In the genomic region with DNA sequence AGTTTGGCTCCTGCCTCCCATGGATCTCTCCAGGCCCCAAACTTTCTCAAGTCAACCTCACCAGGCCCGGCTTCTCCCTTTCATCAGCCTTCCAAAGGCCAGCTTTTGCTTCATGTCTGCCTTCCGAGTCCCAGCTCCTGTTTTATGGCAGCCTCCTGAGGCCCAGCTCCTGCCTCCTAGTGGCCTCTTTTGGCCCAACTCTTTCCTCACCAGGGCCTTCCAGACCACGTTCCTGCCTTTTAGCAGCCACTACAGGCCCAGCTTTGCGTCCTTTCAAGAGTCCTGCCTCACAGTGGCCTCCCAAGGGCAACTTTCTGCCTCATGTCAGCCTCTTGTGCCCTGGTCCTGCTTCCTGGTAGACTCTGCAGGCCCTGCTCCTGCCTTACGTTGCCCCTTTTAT, we compare ENCODE assay signal across 16 cellular contexts. TPM values are rescaled to one million over a fixed set of nuclear protein-coding genes. Genes with fewer than 3 reads are reported as not detected.
DNase-seq lines count a peak whose midpoint lies in the region; ATAC-seq, FAIRE-seq and TF ChIP-seq lines count a peak whose summit lies in the region.
"Had no signal": no experiment of that assay in that cellular context is flagged by ENCODE, and none has a peak within 500 bp of the region (broad histone marks: within the 10 kb centered on the region; RNA-seq: fewer than 3 reads in every experiment).

No MANE protein-coding gene starts in this region.

- no peaks in the 10 kb centered on the region for H3K4me1 Mint-ChIP-seq in activated T-helper 1 cell treated with anti-CD3 and anti-CD28 coated beads, Interleukin-12 subunit alpha, Interleukin-12 subunit beta, Interleukin-2, Interleukin-4 antibody, amounts not matched to agents 30 ng/mL and 10 ng/mL and 1 ng/mL, durations not matched to agents 14 hours and 24 hours and 36 hours (ENCODE audit: low read depth)
- H3K4me1 Mint-ChIP-seq: activated naive CD4-positive, alpha-beta T cell treated with anti-CD3 and anti-CD28 coated beads, Interleukin-2, amount 10 ng/mL, durations not matched to agents 7 days and 5 days; B cell had no signal

- H3K4me3 ChIP-seq in A673 (ENCODE audit: low read depth, low read length, poor library complexity, severe bottlenecking) (no peak overlapping the region), PC-3 (ENCODE audit: low read length) (no peak overlapping the region), fibroblast of pulmonary artery (replicated peaks; ENCODE audit: low read depth, low read length) (no peak overlapping the region)
- H3K4me3 ChIP-seq: coronary artery, left lung had no signal

- no peak for FAIRE-seq in D721Med (lab: Jason Lieb, UNC)

- TF ChIP-seq CTCF in A673 (conservative IDR thresholded peaks at IDR 0.05; ENCODE audit: low read depth, low read length) (peak; percentile 35), GM12873 (IDR thresholded peaks at IDR 0.05; ENCODE audit: insufficient read depth, low read depth, low read length, missing control alignments) (peak; percentile 52), PC-3 (conservative IDR thresholded peaks at IDR 0.05; ENCODE audit: low read depth, low read length) (peak; percentile 42; the same call in 1 of the 2 replicates), fibroblast of pulmonary artery (IDR thresholded peaks at IDR 0.05; ENCODE audit: low read length, missing control alignments) (peak; percentile 32), D721Med (IDR thresholded peaks at IDR 0.05; ENCODE audit: insufficient read depth, missing control alignments) (no peak)

- H3K36me3 ChIP-seq in A673 (ENCODE audit: insufficient read depth, low read length, poor library complexity, severe bottlenecking): no peaks in the 10 kb centered on the region
- H3K36me3 ChIP-seq in PC-3 (ENCODE audit: low read depth, low read length): no peaks in the 10 kb centered on the region

- no peaks in the 10 kb centered on the region for H3K36me3 Mint-ChIP-seq in activated T-helper 1 cell treated with anti-CD3 and anti-CD28 coated beads, Interleukin-12 subunit alpha, Interleukin-12 subunit beta, Interleukin-2, Interleukin-4 antibody, amounts not matched to agents 30 ng/mL and 10 ng/mL and 1 ng/mL, durations not matched to agents 14 hours and 24 hours and 36 hours (ENCODE audit: low read depth)
- H3K36me3 Mint-ChIP-seq: activated naive CD4-positive, alpha-beta T cell treated with anti-CD3 and anti-CD28 coated beads, Interleukin-2, amount 10 ng/mL, durations not matched to agents 7 days and 5 days had no signal

- no peak for ATAC-seq in PC-3
- no peak for ATAC-seq in left colon
- ATAC-seq: left lung; stimulated activated naive B cell treated with anti-CD40 and anti-IgM and Interleukin-4, amounts not matched to agents 10 μg/mL and 1 μg/mL and 100 μg/mL, for 72 hours had no signal

- H3K4me1 ChIP-seq in A673 (ENCODE audit: insufficient read depth, low read length, poor library complexity, severe bottlenecking): no peaks in the 10 kb centered on the region
- no peaks in the 10 kb centered on the region for H3K4me1 ChIP-seq in PC-3 (ENCODE audit: insufficient read depth, low read length)
- H3K4me1 ChIP-seq: left lung had no signal

- CTCF ChIA-PET in A673 (lab: Charles Lee) (interaction anchor here (0.6 to 0.9 kb wide), 2 partner anchors 11 to 26 kb away, joined by 3 to 9 read pairs; no protein-coding TSS in a partner anchor), PC-3 (lab: Charles Lee) (interaction anchor here (0.5 kb wide), 1 partner anchor 318 kb away, joined by 5 read pairs; no protein-coding TSS in a partner anchor)

- H3K4me3 Mint-ChIP-seq in activated T-helper 1 cell treated with anti-CD3 and anti-CD28 coated beads, Interleukin-12 subunit alpha, Interleukin-12 subunit beta, Interleukin-2, Interleukin-4 antibody, amounts not matched to agents 30 ng/mL and 10 ng/mL and 1 ng/mL, durations not matched to agents 14 hours and 24 hours and 36 hours: no peak overlapping the region
- H3K4me3 Mint-ChIP-seq: activated naive CD4-positive, alpha-beta T cell treated with anti-CD3 and anti-CD28 coated beads, Interleukin-2, amount 10 ng/mL, durations not matched to agents 7 days and 5 days; B cell; stimulated activated naive B cell treated with anti-CD40 and anti-IgM and Interleukin-4, amounts not matched to agents 10 μg/mL and 1 μg/mL and 100 μg/mL, for 72 hours had no signal

- H2AFZ ChIP-seq in PC-3 (ENCODE audit: low read length): no peak overlapping the region

- no peak overlapping the region for H3K4me2 ChIP-seq in PC-3 (ENCODE audit: low read length)

- H3K9me3 ChIP-seq in A673 (ENCODE audit: low read depth, low read length, poor library complexity, severe bottlenecking): no peaks in the 10 kb centered on the region
- no peaks in the 10 kb centered on the region for H3K9me3 ChIP-seq in PC-3 (ENCODE audit: low read length)
- H3K9me3 ChIP-seq: left lung had no signal

- intact Hi-C loops in A673 (cut with micrococcal nuclease; ENCODE audit: unreplicated experiment): no loop called here
- intact Hi-C loops in PC-3 (cut with micrococcal nuclease): no loop called here
- intact Hi-C loops in left colon (cut with DNase I, micrococcal nuclease): no loop called here
- intact Hi-C loops in activated T-helper 1 cell treated with anti-CD3 and anti-CD28 coated beads, Interleukin-12 subunit alpha, Interleukin-12 subunit beta, Interleukin-2, Interleukin-4 antibody, amounts not matched to agents 30 ng/mL and 10 ng/mL and 1 ng/mL, durations not matched to agents 14 hours and 24 hours and 36 hours (cut with micrococcal nuclease): no loop called here

- no peaks in the 10 kb centered on the region for H3F3A ChIP-seq in PC-3 (ENCODE audit: low read length, unreplicated experiment)

- H4K20me1 ChIP-seq in PC-3 (ENCODE audit: low read length): no peaks in the 10 kb centered on the region

- POLR2A ChIA-PET in A673 (lab: Charles Lee; ENCODE audit: low non-redundant PET) (no interaction called here), PC-3 (lab: Charles Lee; ENCODE audit: unreplicated experiment) (interaction anchor here (0.9 kb wide), 1 partner anchor 58 kb away, joined by 4 read pairs; no protein-coding TSS in a partner anchor)

- H3K27me3 Mint-ChIP-seq in activated T-helper 1 cell treated with anti-CD3 and anti-CD28 coated beads, Interleukin-12 subunit alpha, Interleukin-12 subunit beta, Interleukin-2, Interleukin-4 antibody, amounts not matched to agents 30 ng/mL and 10 ng/mL and 1 ng/mL, durations not matched to agents 14 hours and 24 hours and 36 hours (ENCODE audit: insufficient read depth): no peaks in the 10 kb centered on the region
- H3K27me3 Mint-ChIP-seq: activated naive CD4-positive, alpha-beta T cell treated with anti-CD3 and anti-CD28 coated beads, Interleukin-2, amount 10 ng/mL, durations not matched to agents 7 days and 5 days; B cell; stimulated activated naive B cell treated with anti-CD40 and anti-IgM and Interleukin-4, amounts not matched to agents 10 μg/mL and 1 μg/mL and 100 μg/mL, for 72 hours had no signal

- peak; percentile 17 for DNase-seq in A673 (ENCODE audit: low spot score)
- DNase-seq in PC-3: no peak
- DNase-seq in fibroblast of pulmonary artery (ENCODE audit: low read depth): no peak
- no peak for DNase-seq in D721Med (ENCODE audit: insufficient read length, low spot score)
- no peak for DNase-seq in left colon
- no peak for DNase-seq in activated T-helper 1 cell treated with anti-CD3 and anti-CD28 coated beads, Interleukin-12 subunit alpha, Interleukin-12 subunit beta, Interleukin-2, Interleukin-4 antibody, amounts not matched to agents 30 ng/mL and 10 ng/mL and 1 ng/mL, durations not matched to agents 14 hours and 24 hours and 36 hours (ENCODE audit: low spot score)
- DNase-seq in NCI-H1417 (lab: John Stamatoyannopoulos, UW): no peak
- DNase-seq: activated CD4-positive, alpha-beta T cell treated with anti-CD3 and anti-CD28 coated beads, Interleukin-2, amount 50 U/mL, for 4 hours; activated naive CD4-positive, alpha-beta T cell treated with anti-CD3 and anti-CD28 coated beads, Interleukin-2, amount 10 ng/mL, durations not matched to agents 7 days and 5 days; left lung; NCI-H187; nucleus accumbens; stimulated activated naive B cell treated with anti-CD40 and anti-IgM and Interleukin-4, amounts not matched to agents 10 μg/mL and 1 μg/mL and 100 μg/mL, for 72 hours had no signal

- H3K27ac ChIP-seq in A673 (ENCODE audit: low read depth, low read length, poor library complexity, severe bottlenecking): no peak overlapping the region
- no peak overlapping the region for H3K27ac ChIP-seq in PC-3 (ENCODE audit: low read length)
- H3K27ac ChIP-seq: coronary artery, left lung had no signal

- H3K27ac Mint-ChIP-seq in activated T-helper 1 cell treated with anti-CD3 and anti-CD28 coated beads, Interleukin-12 subunit alpha, Interleukin-12 subunit beta, Interleukin-2, Interleukin-4 antibody, amounts not matched to agents 30 ng/mL and 10 ng/mL and 1 ng/mL, durations not matched to agents 14 hours and 24 hours and 36 hours: no peak overlapping the region
- H3K27ac Mint-ChIP-seq: activated naive CD4-positive, alpha-beta T cell treated with anti-CD3 and anti-CD28 coated beads, Interleukin-2, amount 10 ng/mL, durations not matched to agents 7 days and 5 days; B cell had no signal

- H3K27me3 ChIP-seq in A673 (replicated peaks; ENCODE audit: insufficient read depth, low read depth, low read length, poor library complexity) (no peaks in the 10 kb centered on the region), PC-3 (ENCODE audit: low read length) (no peaks in the 10 kb centered on the region)
- H3K27me3 ChIP-seq: left lung had no signal

- no peaks in the 10 kb centered on the region for H3K9me3 Mint-ChIP-seq in activated T-helper 1 cell treated with anti-CD3 and anti-CD28 coated beads, Interleukin-12 subunit alpha, Interleukin-12 subunit beta, Interleukin-2, Interleukin-4 antibody, amounts not matched to agents 30 ng/mL and 10 ng/mL and 1 ng/mL, durations not matched to agents 14 hours and 24 hours and 36 hours
- H3K9me3 Mint-ChIP-seq: activated naive CD4-positive, alpha-beta T cell treated with anti-CD3 and anti-CD28 coated beads, Interleukin-2, amount 10 ng/mL, durations not matched to agents 7 days and 5 days; stimulated activated naive B cell treated with anti-CD40 and anti-IgM and Interleukin-4, amounts not matched to agents 10 μg/mL and 1 μg/mL and 100 μg/mL, for 72 hours had no signal

- no peaks in the 10 kb centered on the region for H3K79me2 ChIP-seq in PC-3 (ENCODE audit: low read length)

- H3K9me2 ChIP-seq in PC-3 (replicated peaks; ENCODE audit: low read length): no peaks in the 10 kb centered on the region

- no TSS peak for BruUV-seq in A673 (replicated peaks; lab: Mats Ljungman, UMichigan)
- no TSS peak for BruUV-seq in PC-3 (replicated peaks; lab: Mats Ljungman, UMichigan)

- no peak overlapping the region for H3K9ac ChIP-seq in PC-3 (ENCODE audit: low read length)

RNA-seq across cellular contexts. Expression of a gene that starts 15.3 kb away (rescaled TPM):
- total RNA-seq in A673 (2021) (77.0 and 78.8 TPM in 2 replicates), PC-3 (2014; rRNA removed) (61.1 and 66.1 TPM in 2 replicates), left colon (100 to 1,000 TPM; 121 TPM)
- total RNA-seq in activated T-helper 1 cell treated with anti-CD3 and anti-CD28 coated beads, Interleukin-12 subunit alpha, Interleukin-12 subunit beta, Interleukin-2, Interleukin-4 antibody, amounts not matched to agents 30 ng/mL and 10 ng/mL and 1 ng/mL, durations not matched to agents 14 hours and 24 hours and 36 hours: 83.6 and 95.6 TPM in 2 replicates
